12 cellular contexts compared by ENCODE assay signal in genomic region chr11:65594991-65595920, GRCh38. TPM values are rescaled to one million over a fixed set of nuclear protein-coding genes. Genes with fewer than 3 reads are reported as not detected.
DNase-seq lines count a peak whose midpoint lies in the region; ATAC-seq lines count a peak whose summit lies in the region.
"Had no signal": no experiment of that assay in that cellular context is flagged by ENCODE, and none has a peak within 500 bp of the region (broad histone marks: within the 10 kb centered on the region; RNA-seq: fewer than 3 reads in every experiment).

A gene with protein sequence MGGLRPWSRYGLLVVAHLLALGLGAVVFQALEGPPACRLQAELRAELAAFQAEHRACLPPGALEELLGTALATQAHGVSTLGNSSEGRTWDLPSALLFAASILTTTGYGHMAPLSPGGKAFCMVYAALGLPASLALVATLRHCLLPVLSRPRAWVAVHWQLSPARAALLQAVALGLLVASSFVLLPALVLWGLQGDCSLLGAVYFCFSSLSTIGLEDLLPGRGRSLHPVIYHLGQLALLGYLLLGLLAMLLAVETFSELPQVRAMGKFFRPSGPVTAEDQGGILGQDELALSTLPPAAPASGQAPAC (minus strand): TSS chr11:65595800. CDS start chr11:65595772, 28 bp downstream.

- ATAC-seq in Right ventricle myocardium superior (ENCODE audit: poor library complexity): no peak

- DNase-seq in DMS 273 (lab: John Stamatoyannopoulos, UW; ENCODE audit: unreplicated experiment): peak; percentile 41
- DNase-seq in DMS 273 treated with DMSO at 0.1 percent for 48 hours (lab: John Stamatoyannopoulos, UW): no peak
- DNase-seq in HT-29 (ENCODE audit: low spot score): peak; percentile 68
- no peak for DNase-seq in Right ventricle myocardium superior
- DNase-seq in HCEC 1CT: no peak
- no peak for DNase-seq in activated CD4-positive, CD25-positive, alpha-beta regulatory T cell (lab: John Stamatoyannopoulos, UW)
- DNase-seq: activated T-cell treated with anti-CD3 and anti-CD28 coated beads, Interleukin-2, amount 50 U/mL, for 1 hour; T1000 had no signal

- peaks cover 71% of the 10 kb centered on the region for H3K4me1 Mint-ChIP-seq in dendritic cell treated with granulocyte-macrophage colony-stimulating factor and Interleukin-4, amounts not matched to agents 40 ng/mL and 50 ng/mL, for 4 days (ENCODE audit: low read depth)

- no peaks in the 10 kb centered on the region for H3K9me3 Mint-ChIP-seq in dendritic cell treated with granulocyte-macrophage colony-stimulating factor and Interleukin-4, amounts not matched to agents 40 ng/mL and 50 ng/mL, for 4 days

- no peaks in the 10 kb centered on the region for H3K27me3 ChIP-seq in rectal smooth muscle tissue (ENCODE audit: control insufficient read depth, insufficient read depth, low read length)

- intact Hi-C loops in dendritic cell treated with granulocyte-macrophage colony-stimulating factor and Interleukin-4, amounts not matched to agents 40 ng/mL and 50 ng/mL, for 4 days (cut with micrococcal nuclease): no loop called here
- intact Hi-C loops in Right ventricle myocardium superior (cut with DNase I): no loop called here

- H3K4me1 ChIP-seq in rectal smooth muscle tissue (ENCODE audit: control insufficient read depth, insufficient read depth, low read length): peaks cover 8% of the 10 kb centered on the region

- H3K36me3 ChIP-seq in rectal smooth muscle tissue (ENCODE audit: control insufficient read depth, insufficient read depth, low read length): peaks cover 20% of the 10 kb centered on the region

- peak within 1 kb of the TSS; percentile 7 for H3K27ac ChIP-seq in rectal smooth muscle tissue (ENCODE audit: low read depth, low read length)

- H3K9ac ChIP-seq in rectal smooth muscle tissue (ENCODE audit: low read length): no peak within 1 kb of the TSS

- H3K36me3 Mint-ChIP-seq in dendritic cell treated with granulocyte-macrophage colony-stimulating factor and Interleukin-4, amounts not matched to agents 40 ng/mL and 50 ng/mL, for 4 days (ENCODE audit: low read depth): peaks cover 93% of the 10 kb centered on the region

- H3K4me3 ChIP-seq in rectal smooth muscle tissue (ENCODE audit: low read length): no peak within 1 kb of the TSS

- H3K4me3 Mint-ChIP-seq in dendritic cell treated with granulocyte-macrophage colony-stimulating factor and Interleukin-4, amounts not matched to agents 40 ng/mL and 50 ng/mL, for 4 days: no peak within 1 kb of the TSS

- peak within 1 kb of the TSS; percentile 69 for H3K27ac Mint-ChIP-seq in dendritic cell treated with granulocyte-macrophage colony-stimulating factor and Interleukin-4, amounts not matched to agents 40 ng/mL and 50 ng/mL, for 4 days

- H3K27me3 Mint-ChIP-seq in dendritic cell treated with granulocyte-macrophage colony-stimulating factor and Interleukin-4, amounts not matched to agents 40 ng/mL and 50 ng/mL, for 4 days: no peaks in the 10 kb centered on the region

RNA-seq across cellular contexts. Expression of the gene that starts here (rescaled TPM):
- 1.2 and 2.5 TPM in 2 replicates for total RNA-seq in HT-29 (2014; rRNA removed; shearing (Covaris generic))
- 0.81 TPM for total RNA-seq in Right ventricle myocardium superior
- total RNA-seq: A172, myocyte had no signal

Comparison
In these comparisons a context has a peak if more than half of its experiments do, and no peak if none do; other contexts are left out.
1. DNase-seq: peak in DMS 273 (single experiment) and HT-29 (single experiment); none in DMS 273 treated with DMSO at 0.1 percent for 48 hours (single experiment), Right ventricle myocardium superior (single experiment), HCEC 1CT (single experiment) and activated CD4-positive, CD25-positive, alpha-beta regulatory T cell (0 of 4).